Comparison of ENCODE assay signal across 2 cellular contexts in genomic region chr1:37931148-37931492, GRCh38.
TF ChIP-seq lines count a peak whose summit lies in the region.

No MANE protein-coding gene starts in this region.

TF ChIP-seq in GM12878, 131 proteins besides CTCF, POLR2A, EP300 and RAD21 (continued from another document):
- TF ChIP-seq PRDM15 (CRISPR knock-in tag; IDR thresholded peaks at IDR 0.05) (no peak), TBL1XR1 (IDR thresholded peaks at IDR 0.05; ENCODE audit: low read depth, low read length) (no peak), EED (IDR thresholded peaks at IDR 0.05; ENCODE audit: low read depth) (0 out of 2 replicates have a peak, but pooled peaks have one; percentile 44), HDAC6 (IDR thresholded peaks at IDR 0.05; ENCODE audit: unreplicated experiment) (no peak), SMARCA5 (IDR thresholded peaks at IDR 0.05) (peak; percentile 98), ELK1 (IDR thresholded peaks at IDR 0.05; ENCODE audit: low read depth, low read length) (no peak), NFXL1 (IDR thresholded peaks at IDR 0.05; ENCODE audit: borderline replicate concordance) (peak; percentile 84; the same call in 1 of the 2 replicates), ZNF687 (IDR thresholded peaks at IDR 0.05) (no peak), NBN (IDR thresholded peaks at IDR 0.05) (0 out of 2 replicates have a peak, but pooled peaks have one; percentile 9), TCF7 (IDR thresholded peaks at IDR 0.05; ENCODE audit: borderline replicate concordance) (no peak), WRNIP1 (IDR thresholded peaks at IDR 0.05; ENCODE audit: borderline replicate concordance, low read depth, low read length) (no peak), LARP7 (IDR thresholded peaks at IDR 0.05) (no peak)
TF ChIP-seq in GM12878: peak in this region for 5.

TF ChIP-seq in liver, 16 proteins besides CTCF, POLR2A, EP300 and RAD21 (continued from another document):
- no peak for TF ChIP-seq ZBTB33 (IDR thresholded peaks at IDR 0.05)
- no peak for TF ChIP-seq FOXA1 (IDR thresholded peaks at IDR 0.05)
- TF ChIP-seq, protein P1, sequence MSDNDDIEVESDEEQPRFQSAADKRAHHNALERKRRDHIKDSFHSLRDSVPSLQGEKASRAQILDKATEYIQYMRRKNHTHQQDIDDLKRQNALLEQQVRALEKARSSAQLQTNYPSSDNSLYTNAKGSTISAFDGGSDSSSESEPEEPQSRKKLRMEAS (IDR thresholded peaks at IDR 0.05): no peak
